In the genomic region with DNA sequence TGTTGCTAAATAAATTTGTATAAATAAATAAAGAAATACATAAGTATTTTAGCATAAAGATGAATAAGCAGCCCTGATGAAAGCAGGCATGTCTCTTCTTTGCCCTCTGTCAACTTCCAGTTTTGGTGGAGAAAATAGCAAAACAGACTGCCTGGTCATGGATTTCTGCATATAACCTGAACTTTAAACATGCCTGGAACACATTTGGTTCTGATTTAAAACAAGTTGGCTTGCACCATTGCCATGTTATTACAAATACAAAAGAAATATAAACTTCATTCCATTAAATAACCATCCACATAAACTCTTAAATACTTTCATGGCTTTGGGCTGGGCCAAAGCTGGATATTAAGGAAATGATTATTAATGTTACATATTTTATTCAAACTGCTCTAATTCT, we compare ENCODE assay signal across 24 cellular contexts.
DNase-seq lines count a peak whose midpoint lies in the region; ATAC-seq and TF ChIP-seq lines count a peak whose summit lies in the region.
"Had no signal": no experiment of that assay in that cellular context is flagged by ENCODE, and none has a peak within 500 bp of the region (broad histone marks: within the 10 kb centered on the region; RNA-seq: fewer than 3 reads in every experiment).

No MANE protein-coding gene starts in this region.

- peak overlapping the region; percentile 78 for H3K27ac Mint-ChIP-seq in chondrocyte (ENCODE audit: unreplicated experiment)
- H3K27ac Mint-ChIP-seq: CD4-positive, alpha-beta T cell; GM23338; H9 had no signal

- intact Hi-C loops in sigmoid colon (cut with DNase I) (no loop called here), dorsolateral prefrontal cortex (cut with DNase I) (no loop called here)

- H3K27me3 ChIP-seq in osteoblast (ENCODE audit: insufficient read depth, low read length) (no peaks in the 10 kb centered on the region), sigmoid colon (no peaks in the 10 kb centered on the region), dorsolateral prefrontal cortex (no peaks in the 10 kb centered on the region), upper lobe of left lung (no peaks in the 10 kb centered on the region)
- H3K27me3 ChIP-seq: BLaER1 treated with 17β-estradiol and CSF1 and Interleukin-3, amounts not matched to agents 10 nM and 100 nM had no signal

- H3K36me3 Mint-ChIP-seq in chondrocyte (ENCODE audit: low read depth), result peaks cover 10% of the 10 kb centered on the region

- H3K79me2 ChIP-seq in osteoblast (ENCODE audit: insufficient read depth, low read length), result peaks cover 61% of the 10 kb centered on the region

- TF ChIP-seq CTCF in AG10803 (conservative IDR thresholded peaks at IDR 0.05; ENCODE audit: low read length), result no peak
- TF ChIP-seq CTCF in chondrocyte (IDR thresholded peaks at IDR 0.05), result no peak
- no peak for TF ChIP-seq CTCF in fibroblast of the aortic adventitia (IDR thresholded peaks at IDR 0.05; ENCODE audit: insufficient read depth, low read length)
- TF ChIP-seq CTCF in osteoblast (IDR thresholded peaks at IDR 0.05; ENCODE audit: extremely low read depth, low read depth, low read length), result no peak
- no peak for TF ChIP-seq CTCF in sigmoid colon (IDR thresholded peaks at IDR 0.05)
- no peak for TF ChIP-seq CTCF in dorsolateral prefrontal cortex (IDR thresholded peaks at IDR 0.05 in 54 of 56, conservative IDR thresholded peaks at IDR 0.05 in 2 of 56; ENCODE audit: low read depth in 1 of 56, partially characterized antibody in 56 of 56)
- no peak for TF ChIP-seq CTCF in upper lobe of left lung (IDR thresholded peaks at IDR 0.05)

- H4K20me1 ChIP-seq in osteoblast (ENCODE audit: insufficient read depth, low read length), result peaks cover 11% of the 10 kb centered on the region
- H4K20me1 ChIP-seq: BLaER1 treated with 17β-estradiol and CSF1 and Interleukin-3, amounts not matched to agents 10 nM and 100 nM had no signal

- ATAC-seq in upper lobe of left lung (ENCODE audit: low FRiP score in 2 of 2), result no peak
- ATAC-seq: GM23338 had no signal

- peaks cover 3% of the 10 kb centered on the region for H3K9me3 Mint-ChIP-seq in chondrocyte (ENCODE audit: low read depth)
- H3K9me3 Mint-ChIP-seq: CD4-positive, alpha-beta T cell; GM23338 had no signal

- H3K4me3 ChIP-seq in AG10803 (ENCODE audit: low read length), result no peak overlapping the region
- no peak overlapping the region for H3K4me3 ChIP-seq in fibroblast of the aortic adventitia (ENCODE audit: low read depth, low read length)
- no peak overlapping the region for H3K4me3 ChIP-seq in osteoblast (ENCODE audit: insufficient read depth, low read length)
- H3K4me3 ChIP-seq in sigmoid colon, result no peak overlapping the region
- no peak overlapping the region for H3K4me3 ChIP-seq in dorsolateral prefrontal cortex
- H3K4me3 ChIP-seq in upper lobe of left lung, result no peak overlapping the region
- H3K4me3 ChIP-seq: BLaER1 treated with 17β-estradiol and CSF1 and Interleukin-3, amounts not matched to agents 10 nM and 100 nM; GM23338 had no signal

- TF ChIP-seq EP300 in sigmoid colon (IDR thresholded peaks at IDR 0.05), result no peak
- no peak for TF ChIP-seq EP300 in upper lobe of left lung (IDR thresholded peaks at IDR 0.05)

- peak overlapping the region; percentile 49 for H3K27ac ChIP-seq in osteoblast (ENCODE audit: low read depth, low read length)
- H3K27ac ChIP-seq in sigmoid colon, result peak overlapping the region in 1 of 4 donors; percentile 38
- H3K27ac ChIP-seq in dorsolateral prefrontal cortex, result no peak overlapping the region
- no peak overlapping the region for H3K27ac ChIP-seq in upper lobe of left lung

- H2AFZ ChIP-seq in osteoblast (ENCODE audit: low read length), result no peak overlapping the region
- H2AFZ ChIP-seq: GM23338 had no signal

- TF ChIP-seq POLR2A in sigmoid colon (IDR thresholded peaks at IDR 0.05) (no peak), upper lobe of left lung (IDR thresholded peaks at IDR 0.05) (no peak)

- no peak overlapping the region for H3K4me2 ChIP-seq in osteoblast (ENCODE audit: insufficient read depth, low read length)
- H3K4me2 ChIP-seq: GM23338 had no signal

- H3K36me3 ChIP-seq in osteoblast (ENCODE audit: insufficient read depth, low read length) (no peaks in the 10 kb centered on the region), sigmoid colon (no peaks in the 10 kb centered on the region), upper lobe of left lung (no peaks in the 10 kb centered on the region)
- H3K36me3 ChIP-seq: BLaER1 treated with 17β-estradiol and CSF1 and Interleukin-3, amounts not matched to agents 10 nM and 100 nM had no signal

- no peaks in the 10 kb centered on the region for H3K9me3 ChIP-seq in osteoblast (ENCODE audit: low read depth, low read length)
- H3K9me3 ChIP-seq in sigmoid colon, result no peaks in the 10 kb centered on the region
- H3K9me3 ChIP-seq in upper lobe of left lung, result no peaks in the 10 kb centered on the region
- H3K9me3 ChIP-seq: BLaER1 treated with 17β-estradiol and CSF1 and Interleukin-3, amounts not matched to agents 10 nM and 100 nM had no signal

- peaks cover 33% of the 10 kb centered on the region for H3K4me1 Mint-ChIP-seq in chondrocyte (ENCODE audit: low read depth)
- H3K4me1 Mint-ChIP-seq: GM23338, H9 had no signal

- H3K4me1 ChIP-seq in osteoblast (ENCODE audit: insufficient read depth, low read length), result peaks cover 19% of the 10 kb centered on the region
- H3K4me1 ChIP-seq in sigmoid colon, result peaks cover 0 to 15% (median 10%) of the 10 kb centered on the region in 4 donors
- H3K4me1 ChIP-seq in upper lobe of left lung, result no peaks in the 10 kb centered on the region

- no peak overlapping the region for H3K4me3 Mint-ChIP-seq in chondrocyte (ENCODE audit: unreplicated experiment)
- H3K4me3 Mint-ChIP-seq: CD4-positive, alpha-beta T cell; GM23338; H9 had no signal

- DNase-seq in AG10803 (ENCODE audit: low read depth), result peak; percentile 48
- DNase-seq in chondrocyte (ENCODE audit: low spot score), result no peak
- peak; percentile 41 for DNase-seq in fibroblast of the aortic adventitia (ENCODE audit: low read depth)
- DNase-seq in osteoblast (ENCODE audit: insufficient read length, low spot score, missing footprints), result no peak
- DNase-seq in sigmoid colon, result no peak
- DNase-seq in dorsolateral prefrontal cortex, result no peak
- DNase-seq in upper lobe of left lung, result no peak
- DNase-seq in SHP77 (lab: John Stamatoyannopoulos, UW), result no peak
- DNase-seq: 8988T; AML-193; CD4-positive, alpha-beta T cell; H9; KBM-7; NCI-H1105; NCI-H1436 treated with DMSO at 0.1 percent for 48 hours; NCI-H2081; NCI-H2171; NCI-H226; NCI-H510A; NCI-H69; Right ventricle myocardium superior; RPMI8226 had no signal

- no peaks in the 10 kb centered on the region for H3K27me3 Mint-ChIP-seq in chondrocyte (ENCODE audit: low read depth)
- H3K27me3 Mint-ChIP-seq: CD4-positive, alpha-beta T cell had no signal

Comparison
In these comparisons a context has a peak if more than half of its experiments do, and no peak if none do; other contexts are left out.
1. DNase-seq: peak in AG10803 (single experiment) and fibroblast of the aortic adventitia (single experiment); none in chondrocyte (single experiment), osteoblast (single experiment), sigmoid colon (single experiment), dorsolateral prefrontal cortex (0 of 10), upper lobe of left lung (0 of 2) and SHP77 (0 of 2).